9 cellular contexts compared by ENCODE assay signal in the genomic region with DNA sequence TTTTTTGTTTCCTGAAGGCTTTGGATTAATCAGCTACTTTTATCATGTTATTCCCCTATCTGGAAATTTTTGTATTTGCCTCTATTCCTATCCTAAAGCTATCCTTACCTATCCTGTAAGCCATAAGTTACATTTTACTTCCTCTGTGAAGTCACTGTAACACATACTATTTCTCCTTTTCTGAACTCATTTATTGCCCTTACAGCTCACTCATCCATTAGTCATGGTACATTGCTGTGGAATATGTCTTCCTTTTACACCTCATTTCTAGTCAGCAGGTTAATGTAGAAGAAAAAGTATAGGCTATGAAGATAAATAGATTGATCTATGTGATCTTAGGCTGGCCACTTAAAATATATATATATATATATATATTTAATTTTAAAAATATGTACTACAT. TPM values are rescaled to one million over a fixed set of nuclear protein-coding genes. Genes with fewer than 3 reads are reported as not detected.
A peak's percentile ranks its signal among the peaks of the same experiment; 100 is the strongest.
DNase-seq lines count a peak whose midpoint lies in the region; ATAC-seq and TF ChIP-seq lines count a peak whose summit lies in the region.
"Had no signal": no experiment of that assay in that cellular context is flagged by ENCODE, and none has a peak within 500 bp of the region (broad histone marks: within the 10 kb centered on the region; RNA-seq: fewer than 3 reads in every experiment).

No MANE protein-coding gene starts in this region.

- TF ChIP-seq CTCF in RWPE1 (conservative IDR thresholded peaks at IDR 0.05; ENCODE audit: low read depth) (no peak), thyroid gland (IDR thresholded peaks at IDR 0.05) (no peak), neural progenitor cell (IDR thresholded peaks at IDR 0.05) (no peak)

- POLR2A ChIA-PET in RWPE1 (lab: Yijun Ruan, JAX; ENCODE audit: low non-redundant PET), result no interaction called here

- no peak for ATAC-seq in HG03175 (IDR thresholded peaks at IDR 0.05; ENCODE audit: unreplicated experiment)
- ATAC-seq in HG02610 (IDR thresholded peaks at IDR 0.05; ENCODE audit: unreplicated experiment), result no peak

- no peak overlapping the region for H3K4me3 ChIP-seq in thyroid gland (replicated peaks in 1 of 3)
- no peak overlapping the region for H3K4me3 ChIP-seq in neural progenitor cell

- H3F3A ChIP-seq in neural progenitor cell (ENCODE audit: low read depth), result peaks cover 27% of the 10 kb centered on the region

- H2AFZ ChIP-seq in neural progenitor cell (replicated peaks), result no peak overlapping the region

- H3K4me1 Mint-ChIP-seq in neural progenitor cell, result no peaks in the 10 kb centered on the region

- peaks cover 18% of the 10 kb centered on the region for H3K36me3 Mint-ChIP-seq in neural progenitor cell

- peaks cover 48% of the 10 kb centered on the region for H3K79me2 ChIP-seq in neural progenitor cell (ENCODE audit: low read depth)

- DNase-seq in NCI-H526 treated with DMSO at 0.1 percent for 48 hours (lab: John Stamatoyannopoulos, UW) (peak; percentile 29), NCI-H526 (lab: John Stamatoyannopoulos, UW) (no peak), RWPE1 (ENCODE audit: low spot score) (peak; percentile 61), fibroblast of peridontal ligament (ENCODE audit: extremely low read depth) (peak; percentile 15), thyroid gland (no peak), neural progenitor cell (ENCODE audit: low spot score) (no peak)
- DNase-seq: stimulated activated naive CD4-positive, alpha-beta T cell treated with Interleukin-2 at 50 U/mL for 16 hours had no signal

- H4K20me1 ChIP-seq in neural progenitor cell (ENCODE audit: low read depth), result peaks cover 18% of the 10 kb centered on the region

- H3K27me3 ChIP-seq in thyroid gland, result no peaks in the 10 kb centered on the region
- H3K27me3 ChIP-seq in neural progenitor cell, result no peaks in the 10 kb centered on the region

- no peak overlapping the region for H3K4me3 Mint-ChIP-seq in neural progenitor cell

- H3K9me3 ChIP-seq in thyroid gland (no peaks in the 10 kb centered on the region), neural progenitor cell (ENCODE audit: low read depth) (no peaks in the 10 kb centered on the region)

- no peak overlapping the region for H3K9ac ChIP-seq in neural progenitor cell

- no peaks in the 10 kb centered on the region for H3K27me3 Mint-ChIP-seq in neural progenitor cell (ENCODE audit: insufficient read depth, low read depth)

- no peak for TF ChIP-seq POLR2A in thyroid gland (IDR thresholded peaks at IDR 0.05)

- H3K27ac ChIP-seq in RWPE1, result no peak overlapping the region
- H3K27ac ChIP-seq in thyroid gland, result peak overlapping the region in 2 of 3 donors; percentile 1 to 33
- no peak overlapping the region for H3K27ac ChIP-seq in neural progenitor cell

- intact Hi-C loops in thyroid gland (cut with DNase I), result no loop called here

- H3K27ac Mint-ChIP-seq in neural progenitor cell, result no peak overlapping the region

- peaks cover 30 to 55% of the 10 kb centered on the region in 2 donors for H3K4me1 ChIP-seq in thyroid gland
- H3K4me1 ChIP-seq in neural progenitor cell, result peaks cover 33% of the 10 kb centered on the region

- H3K9me3 Mint-ChIP-seq in neural progenitor cell, result no peaks in the 10 kb centered on the region

- H3K4me2 ChIP-seq in neural progenitor cell, result no peak overlapping the region

- H3K36me3 ChIP-seq in thyroid gland, result peaks cover 9 to 11% of the 10 kb centered on the region in 2 donors
- peaks cover 15% of the 10 kb centered on the region for H3K36me3 ChIP-seq in neural progenitor cell

- CTCF ChIA-PET in RWPE1 (lab: Yijun Ruan, JAX), result interaction anchor here (0.6 kb wide), 1 partner anchor 20 kb away, joined by 3 read pairs; no protein-coding TSS in a partner anchor

RNA-seq across cellular contexts. Expression of gene SWAP70, which starts 28.0 kb away (rescaled TPM):
- 10 to 100 TPM; 29.7 to 53.6 (median 38.8) TPM for total RNA-seq in thyroid gland
- total RNA-seq in neural progenitor cell (ENCODE audit: low replicate concordance), result 18.3 and 25.5 TPM in 2 replicates

Comparison
In these comparisons a context has a peak if more than half of its experiments do, and no peak if none do; other contexts are left out.
1. DNase-seq: peak in NCI-H526 treated with DMSO at 0.1 percent for 48 hours (single experiment), RWPE1 (single experiment) and fibroblast of peridontal ligament (single experiment); none in NCI-H526 (0 of 2), thyroid gland (0 of 2) and neural progenitor cell (single experiment).
2. H3K27ac ChIP-seq: peak in thyroid gland (2 of 3); none in RWPE1 (single experiment) and neural progenitor cell (single experiment).